9 cellular contexts compared by ENCODE assay signal in genomic region chr12:6323340-6323994, GRCh38. TPM values are rescaled to one million over a fixed set of nuclear protein-coding genes. Genes with fewer than 3 reads are reported as not detected.
DNase-seq lines count a peak whose midpoint lies in the region; ATAC-seq and TF ChIP-seq lines count a peak whose summit lies in the region.
"Had no signal": no experiment of that assay in that cellular context is flagged by ENCODE, and none has a peak within 500 bp of the region (broad histone marks: within the 10 kb centered on the region; RNA-seq: fewer than 3 reads in every experiment).

No MANE protein-coding gene starts in this region.

- TF ChIP-seq CTCF in brain microvascular endothelial cell (IDR thresholded peaks at IDR 0.05; ENCODE audit: low read depth, low read length, missing control alignments) (peak; percentile 81), gastrocnemius medialis (IDR thresholded peaks at IDR 0.05 in 4 of 5, conservative IDR thresholded peaks at IDR 0.05 in 1 of 5) (peak; percentile 30 to 45 (median 40))

- H3K36me3 ChIP-seq in CD4-positive, CD25-positive, alpha-beta regulatory T cell (ENCODE audit: control insufficient read depth, insufficient read depth, low read length), result peaks cover 1% of the 10 kb centered on the region
- H3K36me3 ChIP-seq in HUES6 (ENCODE audit: control insufficient read depth, insufficient read depth, low read length) (peaks cover 42% of the 10 kb centered on the region), brain microvascular endothelial cell (replicated peaks) (peaks cover 16% of the 10 kb centered on the region), gastrocnemius medialis (peaks cover 0 to 12% of the 10 kb centered on the region in 2 donors)

- no peaks in the 10 kb centered on the region for H3K9me3 Mint-ChIP-seq in CD4-positive, CD25-positive, alpha-beta regulatory T cell

- peak overlapping the region; percentile 19 to 84 (median 52) for H3K4me3 Mint-ChIP-seq in CD4-positive, CD25-positive, alpha-beta regulatory T cell

- H3K9me3 ChIP-seq in CD4-positive, CD25-positive, alpha-beta regulatory T cell (ENCODE audit: control insufficient read depth in 2 of 2, low read length in 2 of 2), result no peaks in the 10 kb centered on the region
- H3K9me3 ChIP-seq in HUES6 (ENCODE audit: control insufficient read depth, insufficient read depth, low read depth, low read length) (no peaks in the 10 kb centered on the region), gastrocnemius medialis (no peaks in the 10 kb centered on the region)

- peak overlapping the region; percentile 81 to 97 (median 93) for H3K27ac Mint-ChIP-seq in CD4-positive, CD25-positive, alpha-beta regulatory T cell

- peak; percentile 31 to 75 (median 54) for DNase-seq in CD4-positive, CD25-positive, alpha-beta regulatory T cell
- peak; percentile 89 for DNase-seq in SK-MEL-5 (ENCODE audit: low read depth, low spot score)
- DNase-seq in brain microvascular endothelial cell, result peak; percentile 92
- DNase-seq in iPS DF 4.7 (ENCODE audit: extremely low read depth, low spot score), result peak; percentile 97
- DNase-seq in gastrocnemius medialis, result peak; percentile 70 to 86
- no peak for DNase-seq in cortex of kidney (lab: John Stamatoyannopoulos, UW)

- H3K36me3 Mint-ChIP-seq in CD4-positive, CD25-positive, alpha-beta regulatory T cell, result peaks cover 7% of the 10 kb centered on the region

- peaks cover 7% of the 10 kb centered on the region for H3K27me3 Mint-ChIP-seq in CD4-positive, CD25-positive, alpha-beta regulatory T cell

- no peaks in the 10 kb centered on the region for H3K27me3 ChIP-seq in CD4-positive, CD25-positive, alpha-beta regulatory T cell (ENCODE audit: control insufficient read depth, insufficient read depth, low read length)
- H3K27me3 ChIP-seq in HUES6 (ENCODE audit: control insufficient read depth, insufficient read depth, low read length) (no peaks in the 10 kb centered on the region), brain microvascular endothelial cell (replicated peaks) (no peaks in the 10 kb centered on the region), gastrocnemius medialis (no peaks in the 10 kb centered on the region)

- TF ChIP-seq POLR2A in gastrocnemius medialis (IDR thresholded peaks at IDR 0.05), result no peak

- intact Hi-C loops in gastrocnemius medialis (cut with DNase I; ENCODE audit: low total_unique reads), result loop anchor here (1.0 to 5.0 kb wide), 3 partner anchors 61 to 230 kb away; partner anchors contain the start of genes GAPDH and LTBR

- H3K4me1 ChIP-seq in CD4-positive, CD25-positive, alpha-beta regulatory T cell (ENCODE audit: control insufficient read depth, insufficient read depth, low read length, poor library complexity, severe bottlenecking), result peaks cover 16% of the 10 kb centered on the region
- H3K4me1 ChIP-seq in HUES6 (ENCODE audit: control insufficient read depth, insufficient read depth, low read length) (peaks cover 57% of the 10 kb centered on the region), gastrocnemius medialis (peaks cover 57 to 58% of the 10 kb centered on the region in 2 donors)

- H3K9ac ChIP-seq in HUES6 (ENCODE audit: low read length), result peak overlapping the region; percentile 76

- no peak overlapping the region for H3K27ac ChIP-seq in CD4-positive, CD25-positive, alpha-beta regulatory T cell (ENCODE audit: insufficient read depth, low read length, poor library complexity, severe bottlenecking)
- H3K27ac ChIP-seq in HUES6 (ENCODE audit: low read depth, low read length) (peak overlapping the region; percentile 85), brain microvascular endothelial cell (peak overlapping the region; percentile 73), gastrocnemius medialis (peak overlapping the region; percentile 70 to 85 (median 81))

- in situ Hi-C loops in SK-MEL-5 (cut with HindIII; ENCODE audit: low pct_unique_long_range_greater_than_20kb, low sequenced_read_pairs) (no loop called here), brain microvascular endothelial cell (cut with HindIII; ENCODE audit: low pct_ligation_motif_present, low sequenced_read_pairs) (no loop called here), gastrocnemius medialis (cut with MboI; ENCODE audit: low sequenced_read_pairs in 4 of 4) (loop anchor here in 1 of 4 donors (10.0 kb wide), 2 partner anchors 61 to 141 kb away; partner anchors contain the start of gene LTBR)

- H3K4me3 ChIP-seq in CD4-positive, CD25-positive, alpha-beta regulatory T cell (ENCODE audit: low read depth, low read length), result peak overlapping the region; percentile 17
- H3K4me3 ChIP-seq in HUES6 (ENCODE audit: low read depth, low read length), result peak overlapping the region; percentile 34
- H3K4me3 ChIP-seq in brain microvascular endothelial cell (ENCODE audit: low read depth, low read length), result no peak overlapping the region
- peak overlapping the region; percentile 4 to 27 (median 12) for H3K4me3 ChIP-seq in gastrocnemius medialis

- ATAC-seq in CD4-positive, CD25-positive, alpha-beta regulatory T cell (ENCODE audit: low read depth in 2 of 2), result peak; percentile 75 to 82
- ATAC-seq in GM18868 (IDR thresholded peaks at IDR 0.05; ENCODE audit: unreplicated experiment) (peak; percentile 66), gastrocnemius medialis (peak; percentile 77 to 78)

- peaks cover 7 to 49% (median 26%) of the 10 kb centered on the region in 4 donors for H3K4me1 Mint-ChIP-seq in CD4-positive, CD25-positive, alpha-beta regulatory T cell

RNA-seq across cellular contexts. Expression of gene PLEKHG6, which starts 13.0 kb away (rescaled TPM):
- total RNA-seq in CD4-positive, CD25-positive, alpha-beta regulatory T cell, result not detected
- under 1 TPM in 3 of 4 donors, not detected in 1; 0.31 to 0.62 (median 0.37) TPM for polyA plus RNA-seq in CD4-positive, CD25-positive, alpha-beta regulatory T cell
- not detected in 2 replicates for total RNA-seq in SK-MEL-5 (2014; rRNA removed; shearing (Covaris generic))
- polyA plus RNA-seq in SK-MEL-5 (2015; cell fraction: cytosol; rRNA removed), result 0.17 TPM in 1 of 2 replicates, not detected in the other
- polyA plus RNA-seq in SK-MEL-5 (2015; cell fraction: nucleus; rRNA removed), result not detected in 2 replicates
- total RNA-seq in gastrocnemius medialis, result under 1 TPM in 1 of 4 donors, not detected in 3; 0.29 TPM
- total RNA-seq: activated CD8-positive, alpha-beta memory T cell treated with anti-CD3 and anti-CD28 coated beads for 36 hours had no signal

RNA-seq across cellular contexts. Expression of gene TNFRSF1A, which starts 18.4 kb away (rescaled TPM):
- 38.5 TPM for total RNA-seq in CD4-positive, CD25-positive, alpha-beta regulatory T cell
- 10 to 100 TPM; 25.6 to 39.5 (median 31.0) TPM for polyA plus RNA-seq in CD4-positive, CD25-positive, alpha-beta regulatory T cell
- total RNA-seq in SK-MEL-5 (2014; rRNA removed; shearing (Covaris generic)), result 82.4 and 98.0 TPM in 2 replicates
- polyA plus RNA-seq in SK-MEL-5 (2015; cell fraction: cytosol; rRNA removed), result 164 and 178 TPM in 2 replicates
- 45.9 and 50.5 TPM in 2 replicates for polyA plus RNA-seq in SK-MEL-5 (2015; cell fraction: nucleus; rRNA removed)
- 100 to 1,000 TPM; 103 to 220 (median 193) TPM for total RNA-seq in gastrocnemius medialis

RNA-seq across cellular contexts. Expression of gene SCNN1A, which starts 51.9 kb away (rescaled TPM):
- total RNA-seq in CD4-positive, CD25-positive, alpha-beta regulatory T cell, result 0.86 TPM
- under 1 TPM; 0.09 to 0.60 (median 0.22) TPM for polyA plus RNA-seq in CD4-positive, CD25-positive, alpha-beta regulatory T cell
- not detected in 2 replicates for total RNA-seq in SK-MEL-5 (2014; rRNA removed; shearing (Covaris generic))
- 0.56 TPM in 1 of 2 replicates, not detected in the other for polyA plus RNA-seq in SK-MEL-5 (2015; cell fraction: cytosol; rRNA removed)
- 0.08 TPM in 1 of 2 replicates, not detected in the other for polyA plus RNA-seq in SK-MEL-5 (2015; cell fraction: nucleus; rRNA removed)
- total RNA-seq in gastrocnemius medialis, result 1 to 10 TPM in 1 of 4 donors, under 1 TPM in 2, not detected in 1; 0.20 to 2.0 (median 0.38) TPM
